ENCODE assay signal across 14 cellular contexts in genomic region chr2:219219781-219220532, GRCh38. TPM values are rescaled to one million over a fixed set of nuclear protein-coding genes. Genes with fewer than 3 reads are reported as not detected.
A peak's percentile ranks its signal among the peaks of the same experiment; 100 is the strongest.
DNase-seq lines count a peak whose midpoint lies in the region; ATAC-seq and TF ChIP-seq lines count a peak whose summit lies in the region.
"Had no signal": no experiment of that assay in that cellular context is flagged by ENCODE, and none has a peak within 500 bp of the region (broad histone marks: within the 10 kb centered on the region; RNA-seq: fewer than 3 reads in every experiment).

No MANE protein-coding gene starts in this region.

- CTCF ChIA-PET in IMR-90 (lab: Yijun Ruan, JAX) = no interaction called here

- peak overlapping the region; percentile 25 for H2AK9ac ChIP-seq in IMR-90 (replicated peaks; ENCODE audit: low read depth, low read length, poor library complexity)

- peaks cover 9 to 26% (median 15%) of the 10 kb centered on the region in 4 donors for H3K4me1 Mint-ChIP-seq in CD4-positive, CD25-positive, alpha-beta regulatory T cell

- no peak for TF ChIP-seq RAD21 in IMR-90 (IDR thresholded peaks at IDR 0.05; ENCODE audit: low read length)

- H3K18ac ChIP-seq in IMR-90 (ENCODE audit: low read depth, low read length) (no peak overlapping the region), neuronal stem cell (ENCODE audit: low read length) (peak overlapping the region; percentile 99)

- H3K9ac ChIP-seq in IMR-90 (ENCODE audit: low read depth, low read length) (no peak overlapping the region), neuronal stem cell (ENCODE audit: low read depth, low read length, poor library complexity) (peak overlapping the region; percentile 72)

- H4K5ac ChIP-seq in IMR-90 (ENCODE audit: low read depth, low read length) = no peak overlapping the region

- H2BK5ac ChIP-seq in IMR-90 (ENCODE audit: low read depth, low read length, poor library complexity, severe bottlenecking) (no peak overlapping the region), neuronal stem cell (ENCODE audit: low read length) (peak overlapping the region; percentile 26)

- peaks cover 23% of the 10 kb centered on the region for H3K4me1 ChIP-seq in CD4-positive, CD25-positive, alpha-beta regulatory T cell (ENCODE audit: control insufficient read depth, insufficient read depth, low read length, poor library complexity, severe bottlenecking)
- peaks cover 5% of the 10 kb centered on the region; the same call in 1 of the 2 replicates for H3K4me1 ChIP-seq in IMR-90 (ENCODE audit: control insufficient read depth, insufficient read depth, low read length)
- H3K4me1 ChIP-seq in esophagus (ENCODE audit: control insufficient read depth in 2 of 2, insufficient read depth in 2 of 2, low read length in 1 of 2) = peaks cover 0 to 11% of the 10 kb centered on the region in 2 donors
- H3K4me1 ChIP-seq in neuronal stem cell (ENCODE audit: control insufficient read depth in 2 of 2, insufficient read depth in 1 of 2, low read depth in 1 of 2, low read length in 2 of 2) = peaks cover 7 to 12% of the 10 kb centered on the region in 2 donors

- H3K9me1 ChIP-seq in IMR-90 (ENCODE audit: insufficient read depth, low read length) = peaks cover 6% of the 10 kb centered on the region

- H2BK120ac ChIP-seq in IMR-90 (ENCODE audit: low read depth, low read length) (no peak overlapping the region), neuronal stem cell (ENCODE audit: low read depth, low read length) (no peak overlapping the region)

- peaks cover 42% of the 10 kb centered on the region for H3K36me3 ChIP-seq in CD4-positive, CD25-positive, alpha-beta regulatory T cell (ENCODE audit: control insufficient read depth, insufficient read depth, low read length)
- H3K36me3 ChIP-seq in IMR-90 (ENCODE audit: control insufficient read depth, insufficient read depth, low read length) = peaks cover 51% of the 10 kb centered on the region
- H3K36me3 ChIP-seq in esophagus (ENCODE audit: control insufficient read depth in 2 of 2, insufficient read depth in 2 of 2, low read length in 1 of 2) = peaks cover 26 to 59% of the 10 kb centered on the region in 2 donors
- peaks cover 43 to 70% of the 10 kb centered on the region in 2 donors for H3K36me3 ChIP-seq in neuronal stem cell (replicated peaks in 1 of 2; ENCODE audit: control insufficient read depth in 2 of 2, insufficient read depth in 2 of 2, low read length in 2 of 2)

- no peak overlapping the region for H3K56ac ChIP-seq in IMR-90 (ENCODE audit: extremely low read depth, insufficient read depth, low read length)

- in situ Hi-C loops in IMR-90 (cut with MboI; ENCODE audit: low sequenced_read_pairs) = no loop called here

- peak overlapping the region; percentile 22 for H2BK12ac ChIP-seq in neuronal stem cell (ENCODE audit: low read length)

- no peak overlapping the region for H4K8ac ChIP-seq in IMR-90 (ENCODE audit: low read depth in 2 of 2, low read length in 2 of 2)
- H4K8ac ChIP-seq in neuronal stem cell (ENCODE audit: low read depth, low read length) = no peak overlapping the region

- peaks cover 8% of the 10 kb centered on the region for H4K20me1 ChIP-seq in IMR-90 (ENCODE audit: insufficient read depth, low read length)

- dilution Hi-C loops in IMR-90 (cut with HindIII; ENCODE audit: low sequenced_read_pairs, unreplicated experiment) = no loop called here

- H3K36me3 Mint-ChIP-seq in CD4-positive, CD25-positive, alpha-beta regulatory T cell = peaks cover 21% of the 10 kb centered on the region

- TF ChIP-seq CTCF in IMR-90 (conservative IDR thresholded peaks at IDR 0.05; ENCODE audit: low read depth, low read length) = no peak

- H2AFZ ChIP-seq in IMR-90 (replicated peaks; ENCODE audit: low read length, poor library complexity) (no peak overlapping the region), neuronal stem cell (ENCODE audit: low read length) (no peak overlapping the region)

- intact Hi-C loops in IMR-90 (cut with micrococcal nuclease) = loop anchor here (1.0 to 2.0 kb wide), 2 partner anchors 59 to 78 kb away; partner anchors contain the start of gene DNAJB2

- H3K14ac ChIP-seq in IMR-90 (replicated peaks; ENCODE audit: low read depth, low read length) (no peak overlapping the region), neuronal stem cell (ENCODE audit: low read length) (peak overlapping the region; percentile 6)

- H2BK15ac ChIP-seq in IMR-90 (ENCODE audit: low read depth, low read length) (no peak overlapping the region), neuronal stem cell (ENCODE audit: low read length) (peak overlapping the region; percentile 79)

- H2BK20ac ChIP-seq in IMR-90 (ENCODE audit: low read depth, low read length) = no peak overlapping the region

- no peak for ATAC-seq in CD4-positive, CD25-positive, alpha-beta regulatory T cell (ENCODE audit: low read depth in 2 of 2)
- ATAC-seq in IMR-90 (ENCODE audit: low read depth) (no peak), GM19035 (IDR thresholded peaks at IDR 0.05; ENCODE audit: unreplicated experiment) (no peak), GM18520 (IDR thresholded peaks at IDR 0.05; ENCODE audit: unreplicated experiment) (no peak), HG03139 (IDR thresholded peaks at IDR 0.05; ENCODE audit: unreplicated experiment) (no peak)

- POLR2A ChIA-PET in IMR-90 (lab: Charles Lee; ENCODE audit: unreplicated experiment) = no interaction called here

- H3K27ac Mint-ChIP-seq in CD4-positive, CD25-positive, alpha-beta regulatory T cell = peak overlapping the region in 1 of 3 donors; percentile 67

- H3K9me3 ChIP-seq in CD4-positive, CD25-positive, alpha-beta regulatory T cell (ENCODE audit: control insufficient read depth in 2 of 2, low read length in 2 of 2) = no peaks in the 10 kb centered on the region
- H3K9me3 ChIP-seq in IMR-90 (ENCODE audit: control insufficient read depth, insufficient read depth, low read length) (no peaks in the 10 kb centered on the region), esophagus (ENCODE audit: control insufficient read depth in 2 of 2, insufficient read depth in 1 of 2, low read depth in 1 of 2, low read length in 1 of 2) (no peaks in the 10 kb centered on the region), neuronal stem cell (replicated peaks in 1 of 2; ENCODE audit: control insufficient read depth in 2 of 2, insufficient read depth in 1 of 2, low read depth in 1 of 2, low read length in 2 of 2) (no peaks in the 10 kb centered on the region)

- H3K79me1 ChIP-seq in IMR-90 (ENCODE audit: low read depth in 1 of 2, low read length in 2 of 2) (peaks cover 8 to 22% of the 10 kb centered on the region in 2 experiments; a peak in 3 of 4 replicates), neuronal stem cell (ENCODE audit: low read depth, low read length) (peaks cover 2% of the 10 kb centered on the region)

- H4K91ac ChIP-seq in IMR-90 (ENCODE audit: insufficient read depth, low read depth, low read length) (no peak overlapping the region), neuronal stem cell (ENCODE audit: low read depth, low read length, poor library complexity) (no peak overlapping the region)

- H3K27me3 ChIP-seq in CD4-positive, CD25-positive, alpha-beta regulatory T cell (ENCODE audit: control insufficient read depth, insufficient read depth, low read length) = no peaks in the 10 kb centered on the region
- no peaks in the 10 kb centered on the region for H3K27me3 ChIP-seq in IMR-90 (ENCODE audit: control insufficient read depth, insufficient read depth, low read length)
- H3K27me3 ChIP-seq in esophagus (ENCODE audit: control insufficient read depth in 1 of 2, insufficient read depth in 2 of 2, low read length in 2 of 2) = no peaks in the 10 kb centered on the region
- no peaks in the 10 kb centered on the region for H3K27me3 ChIP-seq in neuronal stem cell (ENCODE audit: control insufficient read depth in 3 of 3, insufficient read depth in 3 of 3, low read depth in 1 of 3, low read length in 3 of 3)

- H3K9me3 Mint-ChIP-seq in CD4-positive, CD25-positive, alpha-beta regulatory T cell = peaks cover 0 to 2% (median 0%) of the 10 kb centered on the region in 7 donors
- H3K9me3 Mint-ChIP-seq: WTC11 had no signal

- no peak overlapping the region for H3K23ac ChIP-seq in IMR-90 (ENCODE audit: low read depth, low read length)
- H3K23ac ChIP-seq in neuronal stem cell (ENCODE audit: low read depth, low read length, poor library complexity) = peak overlapping the region; percentile 31

- H2AK5ac ChIP-seq in IMR-90 (ENCODE audit: low read depth, low read length) (no peak overlapping the region), neuronal stem cell (ENCODE audit: low read depth, low read length) (peak overlapping the region; percentile 89)

- DNase-seq in CD4-positive, CD25-positive, alpha-beta regulatory T cell = no peak
- DNase-seq in IMR-90 (no peak), neuronal stem cell (ENCODE audit: low spot score) (no peak), CD1c-positive myeloid dendritic cell (ENCODE audit: extremely low spot score) (no peak)
- DNase-seq: midbrain; NCI-H1417 treated with DMSO at 0.1 percent for 48 hours; NCI-H446; stimulated activated CD4-positive, alpha-beta T cell treated with anti-CD3 and anti-CD28 coated beads, Interleukin-2, amount 100 ng/mL, for 24 hours; stimulated activated CD8-positive, alpha-beta memory T cell treated with anti-CD3 and anti-CD28 coated beads, Interleukin-4, amount 100 ng/mL, for 48 hours had no signal

- H3K27me3 Mint-ChIP-seq in CD4-positive, CD25-positive, alpha-beta regulatory T cell = no peaks in the 10 kb centered on the region

- BruUV-seq in IMR-90 (replicated peaks; lab: Mats Ljungman, UMichigan) = no TSS peak

- no peak overlapping the region for H3K4ac ChIP-seq in IMR-90 (ENCODE audit: low read depth, low read length)
- no peak overlapping the region for H3K4ac ChIP-seq in neuronal stem cell (ENCODE audit: low read length)

- H3K4me3 ChIP-seq in CD4-positive, CD25-positive, alpha-beta regulatory T cell (ENCODE audit: low read depth, low read length) = no peak overlapping the region
- H3K4me3 ChIP-seq in IMR-90 (ENCODE audit: insufficient read depth, low read depth, low read length) = no peak overlapping the region
- H3K4me3 ChIP-seq in esophagus (ENCODE audit: low read depth in 1 of 2, low read length in 2 of 2) = no peak overlapping the region
- no peak overlapping the region for H3K4me3 ChIP-seq in neuronal stem cell (ENCODE audit: low read length in 2 of 2)

- no peak overlapping the region for H3K27ac ChIP-seq in CD4-positive, CD25-positive, alpha-beta regulatory T cell (ENCODE audit: insufficient read depth, low read length, poor library complexity, severe bottlenecking)
- no peak overlapping the region for H3K27ac ChIP-seq in IMR-90 (ENCODE audit: insufficient read depth, low read length)
- H3K27ac ChIP-seq in esophagus (ENCODE audit: low read depth in 2 of 2, low read length in 1 of 2) = peak overlapping the region; percentile 80 to 81
- H3K27ac ChIP-seq in neuronal stem cell (replicated peaks; ENCODE audit: low read length) = no peak overlapping the region

- no peak for TF ChIP-seq POLR2A in IMR-90 (IDR thresholded peaks at IDR 0.05; ENCODE audit: low read depth, low read length)

- H3K4me2 ChIP-seq in IMR-90 (ENCODE audit: low read depth, low read length) = no peak overlapping the region
- peak overlapping the region; percentile 11 for H3K4me2 ChIP-seq in neuronal stem cell (ENCODE audit: insufficient read depth, low read length, poor library complexity, severe bottlenecking)

- peak overlapping the region; percentile 85 to 89 (median 86) for H3K4me3 Mint-ChIP-seq in CD4-positive, CD25-positive, alpha-beta regulatory T cell

- WGBS in IMR-90 (ENCODE audit: extremely low coverage in 2 of 2, insufficient read length in 1 of 2), 2 experiments = 93% methylated on average over 6 of the region's 18 CpGs; no CpG with 5 or more reads in 1 of the 2 experiments
- WGBS in esophagus, 2 donors = 89 to 90% methylated on average over 18 of the region's 18 CpGs
- no CpG with 5 or more reads among the region's 18 CpGs for WGBS in neuronal stem cell (ENCODE audit: extremely low coverage in 2 of 2, insufficient read length in 2 of 2, insufficient replicate concordance in 1 of 2), 2 donors

RNA-seq across cellular contexts. Expression of gene ABCB6, which starts 1.2 kb away (rescaled TPM):
- 6.0 TPM for total RNA-seq in CD4-positive, CD25-positive, alpha-beta regulatory T cell
- 1 to 10 TPM; 1.5 to 3.9 (median 1.7) TPM for polyA plus RNA-seq in CD4-positive, CD25-positive, alpha-beta regulatory T cell
- 10.8 and 12.5 TPM in 2 replicates for total RNA-seq in IMR-90 (2012; rRNA removed)
- polyA plus RNA-seq in IMR-90 (2012; rRNA removed) = 24.3 and 24.7 TPM in 2 replicates
- polyA plus RNA-seq in IMR-90 (2012; cell fraction: cytosol; rRNA removed) = 12.5 and 13.7 TPM in 2 replicates
- 140 and 197 TPM in 2 replicates for polyA plus RNA-seq in IMR-90 (2012; cell fraction: nucleus; rRNA removed; ENCODE audit: low replicate concordance)
- 10 to 100 TPM; 24.5 to 45.2 TPM for polyA plus RNA-seq in esophagus
- 14.6 TPM for polyA plus RNA-seq in neuronal stem cell (2013, experiment 1 of 2)
- polyA plus RNA-seq in neuronal stem cell (2013, experiment 2 of 2) = 13.3 TPM

RNA-seq across cellular contexts. Expression of gene ATG9A, which starts 9.5 kb away (rescaled TPM):
- total RNA-seq in CD4-positive, CD25-positive, alpha-beta regulatory T cell = 68.0 TPM
- polyA plus RNA-seq in CD4-positive, CD25-positive, alpha-beta regulatory T cell = 10 to 100 TPM; 18.7 to 21.0 (median 19.0) TPM
- total RNA-seq in IMR-90 (2012; rRNA removed) = 27.8 and 35.1 TPM in 2 replicates
- polyA plus RNA-seq in IMR-90 (2012; rRNA removed) (58.3 and 59.7 TPM in 2 replicates), esophagus (10 to 100 TPM; 20.8 to 28.4 TPM)
- polyA plus RNA-seq in IMR-90 (2012; cell fraction: cytosol; rRNA removed) = 28.7 and 55.2 TPM in 2 replicates
- polyA plus RNA-seq in IMR-90 (2012; cell fraction: nucleus; rRNA removed; ENCODE audit: low replicate concordance) = 65.1 and 91.7 TPM in 2 replicates
- 28.3 TPM for polyA plus RNA-seq in neuronal stem cell (2013, experiment 1 of 2)
- polyA plus RNA-seq in neuronal stem cell (2013, experiment 2 of 2) = 27.6 TPM

RNA-seq across cellular contexts. Expression of gene ANKZF1, which starts 9.6 kb away (rescaled TPM):
- total RNA-seq in CD4-positive, CD25-positive, alpha-beta regulatory T cell = 123 TPM
- 10 to 100 TPM; 23.5 to 37.5 (median 28.5) TPM for polyA plus RNA-seq in CD4-positive, CD25-positive, alpha-beta regulatory T cell
- 18.3 and 18.6 TPM in 2 replicates for total RNA-seq in IMR-90 (2012; rRNA removed)
- 29.1 and 33.8 TPM in 2 replicates for polyA plus RNA-seq in IMR-90 (2012; rRNA removed)
- 9.8 and 11.4 TPM in 2 replicates for polyA plus RNA-seq in IMR-90 (2012; cell fraction: cytosol; rRNA removed)
- polyA plus RNA-seq in IMR-90 (2012; cell fraction: nucleus; rRNA removed; ENCODE audit: low replicate concordance) = 195 and 339 TPM in 2 replicates
- polyA plus RNA-seq in esophagus = 10 to 100 TPM; 20.4 to 40.7 TPM
- 28.7 TPM for polyA plus RNA-seq in neuronal stem cell (2013, experiment 1 of 2)
- 29.2 TPM for polyA plus RNA-seq in neuronal stem cell (2013, experiment 2 of 2)

RNA-seq across cellular contexts. Expression of gene ZFAND2B, which starts 13.4 kb away (rescaled TPM):
- 70.8 TPM for total RNA-seq in CD4-positive, CD25-positive, alpha-beta regulatory T cell
- 10 to 100 TPM; 54.4 to 72.1 (median 64.0) TPM for polyA plus RNA-seq in CD4-positive, CD25-positive, alpha-beta regulatory T cell
- 21.9 and 25.5 TPM in 2 replicates for total RNA-seq in IMR-90 (2012; rRNA removed)
- 38.3 and 43.0 TPM in 2 replicates for polyA plus RNA-seq in IMR-90 (2012; rRNA removed)
- 37.3 and 38.0 TPM in 2 replicates for polyA plus RNA-seq in IMR-90 (2012; cell fraction: cytosol; rRNA removed)
- polyA plus RNA-seq in IMR-90 (2012; cell fraction: nucleus; rRNA removed; ENCODE audit: low replicate concordance) = 119 and 135 TPM in 2 replicates
- polyA plus RNA-seq in esophagus = 10 to 100 TPM; 45.2 to 53.6 TPM
- 18.8 TPM for polyA plus RNA-seq in neuronal stem cell (2013, experiment 1 of 2)
- polyA plus RNA-seq in neuronal stem cell (2013, experiment 2 of 2) = 17.5 TPM

RNA-seq across cellular contexts. Expression of gene GLB1L, which starts 25.3 kb away (rescaled TPM):
- total RNA-seq in CD4-positive, CD25-positive, alpha-beta regulatory T cell = 0.86 TPM
- 1 to 10 TPM in 1 of 4 donors, under 1 TPM in 2, not detected in 1; 0.78 to 1.1 (median 0.90) TPM for polyA plus RNA-seq in CD4-positive, CD25-positive, alpha-beta regulatory T cell
- total RNA-seq in IMR-90 (2012; rRNA removed) = 3.6 and 4.1 TPM in 2 replicates
- polyA plus RNA-seq in IMR-90 (2012; rRNA removed) (5.7 and 6.2 TPM in 2 replicates), esophagus (1 to 10 TPM; 1.6 to 1.9 TPM)
- polyA plus RNA-seq in IMR-90 (2012; cell fraction: cytosol; rRNA removed) = 4.2 and 4.9 TPM in 2 replicates
- polyA plus RNA-seq in IMR-90 (2012; cell fraction: nucleus; rRNA removed; ENCODE audit: low replicate concordance) = 9.0 and 16.1 TPM in 2 replicates
- 6.5 TPM for polyA plus RNA-seq in neuronal stem cell (2013, experiment 1 of 2)
- polyA plus RNA-seq in neuronal stem cell (2013, experiment 2 of 2) = 6.1 TPM

Comparison
In these comparisons a context has a peak if more than half of its experiments do, and no peak if none do; other contexts are left out.
1. H3K27ac ChIP-seq: peak in esophagus (2 of 2); none in CD4-positive, CD25-positive, alpha-beta regulatory T cell (single experiment), IMR-90 (single experiment) and neuronal stem cell (single experiment).